Comparison of ENCODE assay signal across 9 cellular contexts in genomic region chr10:50396491-50397311, GRCh38.
DNase-seq lines count a peak whose midpoint lies in the region; ATAC-seq and TF ChIP-seq lines count a peak whose summit lies in the region.
"Had no signal": no experiment of that assay in that cellular context is flagged by ENCODE, and none has a peak within 500 bp of the region (broad histone marks: within the 10 kb centered on the region; RNA-seq: fewer than 3 reads in every experiment).

No MANE protein-coding gene starts in this region.

- no peaks in the 10 kb centered on the region for H3K9me3 Mint-ChIP-seq in CD8-positive, alpha-beta T cell
- H3K9me3 Mint-ChIP-seq in type B pancreatic cell: no peaks in the 10 kb centered on the region
- peaks cover 2% of the 10 kb centered on the region for H3K9me3 Mint-ChIP-seq in chondrocyte (ENCODE audit: low read depth)
- H3K9me3 Mint-ChIP-seq: brain had no signal

- 67 to 80% methylated on average over 7 of the region's 7 CpGs for WGBS in thyroid gland, 2 donors

- no peak overlapping the region for H3K27ac ChIP-seq in CD8-positive, alpha-beta T cell (ENCODE audit: low read depth, low read length)
- H3K27ac ChIP-seq in thyroid gland: no peak overlapping the region

- POLR2A ChIA-PET in CD8-positive, alpha-beta T cell (lab: Charles Lee): no interaction called here

- no peak for TF ChIP-seq POLR2A in thyroid gland (IDR thresholded peaks at IDR 0.05)

- no peak for TF ChIP-seq CTCF in CD8-positive, alpha-beta T cell (IDR thresholded peaks at IDR 0.05)
- TF ChIP-seq CTCF in thyroid gland (IDR thresholded peaks at IDR 0.05) (no peak), type B pancreatic cell (conservative IDR thresholded peaks at IDR 0.05) (no peak), chondrocyte (IDR thresholded peaks at IDR 0.05) (no peak)

- peak overlapping the region; percentile 25 for H3K27ac Mint-ChIP-seq in CD8-positive, alpha-beta T cell
- H3K27ac Mint-ChIP-seq in type B pancreatic cell: no peak overlapping the region
- no peak overlapping the region for H3K27ac Mint-ChIP-seq in chondrocyte (ENCODE audit: unreplicated experiment)
- H3K27ac Mint-ChIP-seq: brain had no signal

- no peaks in the 10 kb centered on the region for H3K27me3 Mint-ChIP-seq in CD8-positive, alpha-beta T cell (ENCODE audit: low read depth)
- H3K27me3 Mint-ChIP-seq in type B pancreatic cell (no peaks in the 10 kb centered on the region), chondrocyte (ENCODE audit: low read depth) (no peaks in the 10 kb centered on the region)
- H3K27me3 Mint-ChIP-seq: brain had no signal

- peak; percentile 17 for ATAC-seq in CD8-positive, alpha-beta T cell
- peak; percentile 83 for ATAC-seq in GM19351 (IDR thresholded peaks at IDR 0.05; ENCODE audit: unreplicated experiment)
- peak; percentile 80 for ATAC-seq in HG03442 (IDR thresholded peaks at IDR 0.05; ENCODE audit: unreplicated experiment)

- no peaks in the 10 kb centered on the region for H3K4me1 ChIP-seq in CD8-positive, alpha-beta T cell (ENCODE audit: insufficient read depth, low read length)
- H3K4me1 ChIP-seq in thyroid gland: peaks cover 0 to 4% of the 10 kb centered on the region in 2 donors

- H3K4me3 Mint-ChIP-seq in CD8-positive, alpha-beta T cell: peak overlapping the region; percentile 40
- no peak overlapping the region for H3K4me3 Mint-ChIP-seq in type B pancreatic cell
- no peak overlapping the region for H3K4me3 Mint-ChIP-seq in chondrocyte (ENCODE audit: unreplicated experiment)
- H3K4me3 Mint-ChIP-seq: brain had no signal

- H3K27me3 ChIP-seq in CD8-positive, alpha-beta T cell (ENCODE audit: insufficient read depth, low read length): no peaks in the 10 kb centered on the region
- no peaks in the 10 kb centered on the region for H3K27me3 ChIP-seq in thyroid gland

- no peak overlapping the region for H3K4me3 ChIP-seq in CD8-positive, alpha-beta T cell (ENCODE audit: low read depth, low read length)
- no peak overlapping the region for H3K4me3 ChIP-seq in thyroid gland (replicated peaks in 1 of 3)

- H3K36me3 ChIP-seq in CD8-positive, alpha-beta T cell (ENCODE audit: insufficient read depth, low read length): no peaks in the 10 kb centered on the region
- no peaks in the 10 kb centered on the region for H3K36me3 ChIP-seq in thyroid gland

- peaks cover 12% of the 10 kb centered on the region for H3K36me3 Mint-ChIP-seq in CD8-positive, alpha-beta T cell
- peaks cover 4% of the 10 kb centered on the region for H3K36me3 Mint-ChIP-seq in type B pancreatic cell
- no peaks in the 10 kb centered on the region for H3K36me3 Mint-ChIP-seq in chondrocyte (ENCODE audit: low read depth)
- H3K36me3 Mint-ChIP-seq: brain had no signal

- intact Hi-C loops in CD8-positive, alpha-beta T cell (cut with DNase I, micrococcal nuclease): no loop called here
- intact Hi-C loops in thyroid gland (cut with DNase I): no loop called here

- no peak for DNase-seq in CD8-positive, alpha-beta T cell
- DNase-seq in fibroblast of gingiva (ENCODE audit: low read depth): peak; percentile 24
- no peak for DNase-seq in thyroid gland
- no peak for DNase-seq in type B pancreatic cell (ENCODE audit: extremely low spot score, unreplicated experiment)
- no peak for DNase-seq in NCI-H526 (lab: John Stamatoyannopoulos, UW)
- no peak for DNase-seq in chondrocyte (ENCODE audit: low spot score)

- peaks cover 44% of the 10 kb centered on the region for H3K4me1 Mint-ChIP-seq in CD8-positive, alpha-beta T cell (ENCODE audit: low read depth)
- H3K4me1 Mint-ChIP-seq in type B pancreatic cell (ENCODE audit: unreplicated experiment) (no peaks in the 10 kb centered on the region), chondrocyte (ENCODE audit: low read depth) (peaks cover 31% of the 10 kb centered on the region)
- H3K4me1 Mint-ChIP-seq: brain had no signal

- CTCF ChIA-PET in CD8-positive, alpha-beta T cell (lab: Charles Lee): no interaction called here

- H3K9me3 ChIP-seq in CD8-positive, alpha-beta T cell (ENCODE audit: low read length): no peaks in the 10 kb centered on the region
- no peaks in the 10 kb centered on the region for H3K9me3 ChIP-seq in thyroid gland

Comparison
In these comparisons a context has a peak if more than half of its experiments do, and no peak if none do; other contexts are left out.
1. ATAC-seq: peak in every context shown above with its lines; median percentile 83 in GM19351; 80 in HG03442; 17 in CD8-positive, alpha-beta T cell.